Comparison of ENCODE assay signal across 17 cellular contexts in genomic region chrX:848366-848765, GRCh38.
A peak's percentile ranks its signal among the peaks of the same experiment; 100 is the strongest.
DNase-seq lines count a peak whose midpoint lies in the region; ATAC-seq and TF ChIP-seq lines count a peak whose summit lies in the region.
"Had no signal": no experiment of that assay in that cellular context is flagged by ENCODE, and none has a peak within 500 bp of the region (broad histone marks: within the 10 kb centered on the region; RNA-seq: fewer than 3 reads in every experiment).

No MANE protein-coding gene starts in this region.

- TF ChIP-seq CTCF in Loucy (conservative IDR thresholded peaks at IDR 0.05; ENCODE audit: low read length) (no peak), chondrocyte (IDR thresholded peaks at IDR 0.05) (no peak), nephron progenitor cell (IDR thresholded peaks at IDR 0.05) (no peak), type B pancreatic cell (conservative IDR thresholded peaks at IDR 0.05) (no peak)

- H3K9me3 Mint-ChIP-seq in chondrocyte (ENCODE audit: low read depth) (peaks cover 3% of the 10 kb centered on the region), nephron progenitor cell (no peaks in the 10 kb centered on the region), type B pancreatic cell (no peaks in the 10 kb centered on the region)

- H3K4me3 ChIP-seq in Loucy (ENCODE audit: low read length, poor library complexity, severe bottlenecking): no peak overlapping the region
- H3K4me3 ChIP-seq: Peyer's patch had no signal

- no peak overlapping the region for H3K9ac ChIP-seq in Loucy (ENCODE audit: low read depth, low read length, poor library complexity, severe bottlenecking)
- H3K9ac ChIP-seq: KMS-11 had no signal

- H3K4me1 Mint-ChIP-seq in chondrocyte (ENCODE audit: low read depth) (peaks cover 16% of the 10 kb centered on the region), nephron progenitor cell (peaks cover 53% of the 10 kb centered on the region), type B pancreatic cell (ENCODE audit: unreplicated experiment) (peaks cover 8% of the 10 kb centered on the region)

- H3K27me3 Mint-ChIP-seq in chondrocyte (ENCODE audit: low read depth) (peaks cover 4% of the 10 kb centered on the region), nephron progenitor cell (ENCODE audit: low read depth, poor library complexity) (peaks cover 13% of the 10 kb centered on the region), type B pancreatic cell (peaks cover 10% of the 10 kb centered on the region)
- H3K27me3 Mint-ChIP-seq: B cell; CD4-positive, CD25-positive, alpha-beta regulatory T cell had no signal

- no peaks in the 10 kb centered on the region for H3K9me3 ChIP-seq in Loucy (ENCODE audit: insufficient read depth, low read depth, low read length)
- H3K9me3 ChIP-seq: Caco-2, Peyer's patch had no signal

- H3K36me3 Mint-ChIP-seq in chondrocyte (ENCODE audit: low read depth): no peaks in the 10 kb centered on the region
- no peaks in the 10 kb centered on the region for H3K36me3 Mint-ChIP-seq in nephron progenitor cell (ENCODE audit: low read depth)
- H3K36me3 Mint-ChIP-seq in type B pancreatic cell: no peaks in the 10 kb centered on the region
- H3K36me3 Mint-ChIP-seq: CD4-positive, CD25-positive, alpha-beta regulatory T cell had no signal

- no peaks in the 10 kb centered on the region for H4K20me1 ChIP-seq in Loucy (ENCODE audit: insufficient read depth, low read length, poor library complexity, severe bottlenecking)

- H3K4me3 Mint-ChIP-seq in chondrocyte (ENCODE audit: unreplicated experiment) (no peak overlapping the region), nephron progenitor cell (peak overlapping the region; percentile 56), type B pancreatic cell (no peak overlapping the region)
- H3K4me3 Mint-ChIP-seq: B cell; CD4-positive, CD25-positive, alpha-beta regulatory T cell had no signal

- H3K9me2 ChIP-seq in Loucy (replicated peaks; ENCODE audit: low read depth, low read length): no peaks in the 10 kb centered on the region

- H3K4me1 ChIP-seq in Loucy (ENCODE audit: insufficient read depth, low read length, poor library complexity, severe bottlenecking): peaks cover 3% of the 10 kb centered on the region
- H3K4me1 ChIP-seq: Caco-2, Peyer's patch had no signal

- ATAC-seq in HG03565 (IDR thresholded peaks at IDR 0.05; ENCODE audit: unreplicated experiment): no peak

- DNase-seq in chondrocyte (ENCODE audit: low spot score) (no peak), nephron progenitor cell (peak; percentile 64), type B pancreatic cell (ENCODE audit: extremely low spot score, unreplicated experiment) (peak; percentile 7)
- DNase-seq in activated CD8-positive, alpha-beta memory T cell treated with anti-CD3 and anti-CD28 coated beads for 24 hours: no peak
- DNase-seq in activated CD8-positive, alpha-beta memory T cell treated with anti-CD3 and anti-CD28 coated beads, Interleukin-2, amount 50 U/mL, for 48 hours: no peak
- DNase-seq: Caco-2; CD4-positive, CD25-positive, alpha-beta regulatory T cell; DMS153; EL; NCI-H1092 treated with DMSO at 0.1 percent for 48 hours; NCI-H524; Peyer's patch; Right ventricle myocardium superior had no signal

- H3K27me3 ChIP-seq in Loucy (ENCODE audit: insufficient read depth, low read length, poor library complexity, severe bottlenecking): no peaks in the 10 kb centered on the region
- H3K27me3 ChIP-seq: Peyer's patch had no signal

- H3F3A ChIP-seq in Loucy (ENCODE audit: low read depth): no peaks in the 10 kb centered on the region

- H3K27ac Mint-ChIP-seq in chondrocyte (ENCODE audit: unreplicated experiment) (peak overlapping the region; percentile 12), nephron progenitor cell (peak overlapping the region; percentile 99), type B pancreatic cell (no peak overlapping the region)
- H3K27ac Mint-ChIP-seq: B cell; CD4-positive, CD25-positive, alpha-beta regulatory T cell had no signal

- H3K4me2 ChIP-seq in Loucy (ENCODE audit: low read depth, low read length, poor library complexity, severe bottlenecking): no peak overlapping the region
- H3K4me2 ChIP-seq: KMS-11 had no signal

- H3K79me2 ChIP-seq in Loucy (ENCODE audit: insufficient read depth, low read length): no peaks in the 10 kb centered on the region

- no peaks in the 10 kb centered on the region for H3K36me3 ChIP-seq in Loucy (ENCODE audit: insufficient read depth, low read length)
- H3K36me3 ChIP-seq: Peyer's patch had no signal

- H2AFZ ChIP-seq in Loucy (ENCODE audit: low read length): peak overlapping the region; percentile 36; the same call in 1 of the 2 replicates

Comparison
In these comparisons a context has a peak if more than half of its experiments do, and no peak if none do; other contexts are left out.
1. DNase-seq: peak in nephron progenitor cell (single experiment) and type B pancreatic cell (single experiment); none in chondrocyte (single experiment), activated CD8-positive, alpha-beta memory T cell treated with anti-CD3 and anti-CD28 coated beads for 24 hours (single experiment) and activated CD8-positive, alpha-beta memory T cell treated with anti-CD3 and anti-CD28 coated beads, Interleukin-2, amount 50 U/mL, for 48 hours (single experiment).